9 cellular contexts compared by ENCODE assay signal in the genomic region with DNA sequence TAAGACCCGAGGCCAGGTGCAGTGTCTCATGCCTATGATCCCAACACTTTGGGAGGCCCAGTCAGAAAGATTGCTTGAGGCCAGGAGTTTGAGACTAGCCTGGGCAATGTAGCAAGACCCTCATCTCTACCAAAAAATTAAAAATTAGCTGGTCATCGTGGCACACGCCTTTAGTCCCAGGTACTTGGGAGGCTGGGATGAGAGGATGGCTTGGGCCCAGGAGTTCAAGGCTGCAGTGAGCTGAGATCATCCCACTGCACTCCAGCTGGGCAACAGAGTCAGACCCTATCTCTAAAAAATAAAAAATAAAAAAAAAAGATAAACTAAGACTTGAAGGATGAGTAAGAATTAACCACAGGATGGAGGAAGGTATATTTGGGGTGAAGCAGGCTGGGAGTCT.
"Had no signal": no experiment of that assay in that cellular context is flagged by ENCODE, and none has a peak within 500 bp of the region (broad histone marks: within the 10 kb centered on the region; RNA-seq: fewer than 3 reads in every experiment).

No MANE protein-coding gene starts in this region.

- H3K9me3 ChIP-seq: HAP-1 had no signal

- H3K4me1 ChIP-seq: HAP-1 had no signal

- H3K4me3 ChIP-seq: GM23248, GM23338, HAP-1 had no signal

- ATAC-seq: GM23338, HCT116 had no signal

- H3K4me3 Mint-ChIP-seq: GM23338, H9, HFFc6 had no signal

- DNase-seq: GM23248, GOT3, H7, H9, HCEC 1CT, HFFc6 had no signal

- H3K27ac ChIP-seq: GM23248 had no signal

- H3K36me3 ChIP-seq: HAP-1 had no signal

- H3K27ac Mint-ChIP-seq: GM23338, H9, HFFc6 had no signal
